Comparison of ENCODE assay signal across 12 cellular contexts in genomic region chr11:118306556-118306955, GRCh38. TPM values are rescaled to one million over a fixed set of nuclear protein-coding genes. Genes with fewer than 3 reads are reported as not detected.
DNase-seq lines count a peak whose midpoint lies in the region; ATAC-seq and TF ChIP-seq lines count a peak whose summit lies in the region.
"Had no signal": no experiment of that assay in that cellular context is flagged by ENCODE, and none has a peak within 500 bp of the region (broad histone marks: within the 10 kb centered on the region; RNA-seq: fewer than 3 reads in every experiment).

No MANE protein-coding gene starts in this region.

- H3K27ac Mint-ChIP-seq in activated naive CD4-positive, alpha-beta T cell treated with anti-CD3 and anti-CD28 coated beads for 36 hours, result peak overlapping the region; percentile 100
- H3K27ac Mint-ChIP-seq in natural killer cell treated with Interleukin-12 subunit alpha and Interleukin-12 subunit beta and Interleukin-15 and Interleukin-18, amount 100 ng/mL, for 72 hours, result peak overlapping the region; percentile 69 to 93
- H3K27ac Mint-ChIP-seq: WTC11 had no signal

- H3K9ac ChIP-seq in DND-41 (ENCODE audit: low read depth, low read length), result peak overlapping the region; percentile 80

- H2AFZ ChIP-seq in DND-41 (ENCODE audit: low read depth, low read length), result no peak overlapping the region

- H3K36me3 ChIP-seq in DND-41 (ENCODE audit: insufficient read depth, low read length), result peaks cover 53% of the 10 kb centered on the region

- DNase-seq in DND-41, result peak; percentile 23
- DNase-seq in activated CD4-positive, alpha-beta T cell treated with anti-CD3 and anti-CD28 coated beads for 1 hour, result peak; percentile 54
- DNase-seq in activated naive CD4-positive, alpha-beta T cell treated with anti-CD3 and anti-CD28 coated beads for 36 hours, result peak; percentile 68
- DNase-seq in natural killer cell treated with Interleukin-12 subunit alpha and Interleukin-12 subunit beta and Interleukin-15 and Interleukin-18, amount 100 ng/mL, for 72 hours (ENCODE audit: low spot score), result no peak
- DNase-seq in dorsolateral prefrontal cortex, result no peak
- DNase-seq in epidermal melanocyte (ENCODE audit: insufficient read length, low spot score), result no peak
- no peak for DNase-seq in cortex of kidney (lab: John Stamatoyannopoulos, UW)
- no peak for DNase-seq in KG1 (lab: John Stamatoyannopoulos, UW)

- H3K4me1 ChIP-seq in DND-41 (ENCODE audit: insufficient read depth, low read length), result peaks cover 90% of the 10 kb centered on the region

- CTCF ChIA-PET in activated naive CD4-positive, alpha-beta T cell treated with anti-CD3 and anti-CD28 coated beads for 36 hours (lab: Charles Lee), result interaction anchor here (0.6 to 11.5 kb wide), 7 partner anchors 11 to 559 kb away, joined by 3 to 110 read pairs (median 3); partner anchors contain the start of genes CD3D, CD3G and UBE4A

- H4K20me1 ChIP-seq in DND-41 (ENCODE audit: insufficient read depth, low read length), result no peaks in the 10 kb centered on the region

- ATAC-seq in DND-41 (ENCODE audit: insufficient read depth, low read depth), result no peak
- ATAC-seq in natural killer cell treated with Interleukin-12 subunit alpha and Interleukin-12 subunit beta and Interleukin-15 and Interleukin-18, amount 100 ng/mL, for 72 hours, result peak in 1 of 2 donors; percentile 26
- ATAC-seq: SK-N-SH treated with all-trans-retinoic acid at 6 μM for 48 hours, WTC11 had no signal

- peaks cover 79% of the 10 kb centered on the region for H3K4me1 Mint-ChIP-seq in activated naive CD4-positive, alpha-beta T cell treated with anti-CD3 and anti-CD28 coated beads for 36 hours (ENCODE audit: low read depth)
- peaks cover 24 to 51% of the 10 kb centered on the region in 2 donors for H3K4me1 Mint-ChIP-seq in natural killer cell treated with Interleukin-12 subunit alpha and Interleukin-12 subunit beta and Interleukin-15 and Interleukin-18, amount 100 ng/mL, for 72 hours (ENCODE audit: low read depth in 2 of 2)

- no peaks in the 10 kb centered on the region for H3K9me3 ChIP-seq in DND-41 (ENCODE audit: insufficient read depth, low read length, severe bottlenecking)

- peaks cover 95% of the 10 kb centered on the region for H3K79me2 ChIP-seq in DND-41 (ENCODE audit: insufficient read depth, low read length)

- no peaks in the 10 kb centered on the region for H3K27me3 Mint-ChIP-seq in activated naive CD4-positive, alpha-beta T cell treated with anti-CD3 and anti-CD28 coated beads for 36 hours (ENCODE audit: low read depth)
- H3K27me3 Mint-ChIP-seq in natural killer cell treated with Interleukin-12 subunit alpha and Interleukin-12 subunit beta and Interleukin-15 and Interleukin-18, amount 100 ng/mL, for 72 hours, result no peaks in the 10 kb centered on the region

- H3K4me3 ChIP-seq in DND-41 (ENCODE audit: low read depth in 1 of 2, low read length in 2 of 2) (peak overlapping the region in 1 of 2 experiments; percentile 64; a peak in 2 of 4 replicates), dorsolateral prefrontal cortex (no peak overlapping the region)

- intact Hi-C loops in activated naive CD4-positive, alpha-beta T cell treated with anti-CD3 and anti-CD28 coated beads for 36 hours (cut with micrococcal nuclease), result no loop called here
- intact Hi-C loops in dorsolateral prefrontal cortex (cut with DNase I), result no loop called here

- H3K36me3 Mint-ChIP-seq in activated naive CD4-positive, alpha-beta T cell treated with anti-CD3 and anti-CD28 coated beads for 36 hours (ENCODE audit: low read depth), result peaks cover 59% of the 10 kb centered on the region
- peaks cover 15% of the 10 kb centered on the region for H3K36me3 Mint-ChIP-seq in natural killer cell treated with Interleukin-12 subunit alpha and Interleukin-12 subunit beta and Interleukin-15 and Interleukin-18, amount 100 ng/mL, for 72 hours
- H3K36me3 Mint-ChIP-seq: WTC11 had no signal

- TF ChIP-seq CTCF in DND-41 (IDR thresholded peaks at IDR 0.05; ENCODE audit: borderline replicate concordance, extremely low read depth, low read length, poor library complexity, severe bottlenecking) (no peak), dorsolateral prefrontal cortex (IDR thresholded peaks at IDR 0.05 in 54 of 56, conservative IDR thresholded peaks at IDR 0.05 in 2 of 56; ENCODE audit: low read depth in 1 of 56, partially characterized antibody in 56 of 56) (no peak)

- H3K27ac ChIP-seq in DND-41 (ENCODE audit: low read length) (peak overlapping the region; percentile 97), dorsolateral prefrontal cortex (no peak overlapping the region)

- peak overlapping the region; percentile 60 for H3K4me2 ChIP-seq in DND-41 (ENCODE audit: insufficient read depth, low read length)

- no peaks in the 10 kb centered on the region for H3K9me3 Mint-ChIP-seq in activated naive CD4-positive, alpha-beta T cell treated with anti-CD3 and anti-CD28 coated beads for 36 hours
- no peaks in the 10 kb centered on the region for H3K9me3 Mint-ChIP-seq in natural killer cell treated with Interleukin-12 subunit alpha and Interleukin-12 subunit beta and Interleukin-15 and Interleukin-18, amount 100 ng/mL, for 72 hours

- no peaks in the 10 kb centered on the region for H3K27me3 ChIP-seq in DND-41 (ENCODE audit: insufficient read depth, low read length, poor library complexity)
- peaks cover 0 to 11% (median 0%) of the 10 kb centered on the region in 45 donors for H3K27me3 ChIP-seq in dorsolateral prefrontal cortex

- peak overlapping the region; percentile 98 for H3K4me3 Mint-ChIP-seq in activated naive CD4-positive, alpha-beta T cell treated with anti-CD3 and anti-CD28 coated beads for 36 hours
- H3K4me3 Mint-ChIP-seq in natural killer cell treated with Interleukin-12 subunit alpha and Interleukin-12 subunit beta and Interleukin-15 and Interleukin-18, amount 100 ng/mL, for 72 hours, result peak overlapping the region; percentile 50
- H3K4me3 Mint-ChIP-seq: WTC11 had no signal

RNA-seq across cellular contexts. Expression of gene CD3E, which starts 2.0 kb away (rescaled TPM):
- total RNA-seq in activated naive CD4-positive, alpha-beta T cell treated with anti-CD3 and anti-CD28 coated beads for 36 hours, result 100 to 1,000 TPM; 377 to 415 TPM
- total RNA-seq in natural killer cell treated with Interleukin-12 subunit alpha and Interleukin-12 subunit beta and Interleukin-15 and Interleukin-18, amount 100 ng/mL, for 72 hours, result 100 to 1,000 TPM in 1 of 2 donors, 10 to 100 TPM in 1; 25.7 to 148 TPM
- total RNA-seq in dorsolateral prefrontal cortex, result 1 to 10 TPM in 6 of 120 experiments, under 1 TPM in 38, not detected in 76; 0.28 to 3.6 (median 0.60) TPM
- total RNA-seq: astrocyte, frontal cortex had no signal

RNA-seq across cellular contexts. Expression of gene CD3D, which starts 35.9 kb away (rescaled TPM):
- 100 to 1,000 TPM; 259 to 285 TPM for total RNA-seq in activated naive CD4-positive, alpha-beta T cell treated with anti-CD3 and anti-CD28 coated beads for 36 hours
- 100 to 1,000 TPM in 1 of 2 donors, 10 to 100 TPM in 1; 30.5 to 161 TPM for total RNA-seq in natural killer cell treated with Interleukin-12 subunit alpha and Interleukin-12 subunit beta and Interleukin-15 and Interleukin-18, amount 100 ng/mL, for 72 hours
- 1 to 10 TPM in 9 of 120 experiments, not detected in 111; 1.3 to 2.7 (median 1.7) TPM for total RNA-seq in dorsolateral prefrontal cortex
- total RNA-seq: frontal cortex had no signal

RNA-seq across cellular contexts. Expression of gene CD3G, which starts 37.6 kb away (rescaled TPM):
- 100 to 1,000 TPM; 103 to 106 TPM for total RNA-seq in activated naive CD4-positive, alpha-beta T cell treated with anti-CD3 and anti-CD28 coated beads for 36 hours
- 10 to 100 TPM in 1 of 2 donors, 1 to 10 TPM in 1; 7.1 to 49.4 TPM for total RNA-seq in natural killer cell treated with Interleukin-12 subunit alpha and Interleukin-12 subunit beta and Interleukin-15 and Interleukin-18, amount 100 ng/mL, for 72 hours
- total RNA-seq in dorsolateral prefrontal cortex, result 1 to 10 TPM in 2 of 120 experiments, under 1 TPM in 11, not detected in 107; 0.19 to 1.4 (median 0.53) TPM
- total RNA-seq: astrocyte, frontal cortex had no signal

RNA-seq across cellular contexts. Expression of gene MPZL2, which starts 42.5 kb away (rescaled TPM):
- total RNA-seq in activated naive CD4-positive, alpha-beta T cell treated with anti-CD3 and anti-CD28 coated beads for 36 hours, result 10 to 100 TPM; 25.3 to 28.4 TPM
- total RNA-seq in natural killer cell treated with Interleukin-12 subunit alpha and Interleukin-12 subunit beta and Interleukin-15 and Interleukin-18, amount 100 ng/mL, for 72 hours, result under 1 TPM in 1 of 2 donors, not detected in 1; 0.45 TPM
- total RNA-seq in dorsolateral prefrontal cortex, result 10 to 100 TPM in 11 of 120 experiments, 1 to 10 TPM in 98, under 1 TPM in 10, not detected in 1; 0.48 to 22.0 (median 4.5) TPM

RNA-seq across cellular contexts. Expression of gene UBE4A, which starts 52.8 kb away (rescaled TPM):
- 10 to 100 TPM; 35.3 to 35.7 TPM for total RNA-seq in activated naive CD4-positive, alpha-beta T cell treated with anti-CD3 and anti-CD28 coated beads for 36 hours
- 10 to 100 TPM; 45.0 to 58.8 TPM for total RNA-seq in natural killer cell treated with Interleukin-12 subunit alpha and Interleukin-12 subunit beta and Interleukin-15 and Interleukin-18, amount 100 ng/mL, for 72 hours
- total RNA-seq in dorsolateral prefrontal cortex, result 10 to 100 TPM; 41.4 to 68.0 (median 57.4) TPM

Comparison
In these comparisons a context has a peak if more than half of its experiments do, and no peak if none do; other contexts are left out.
1. DNase-seq: peak in DND-41 (single experiment), activated CD4-positive, alpha-beta T cell treated with anti-CD3 and anti-CD28 coated beads for 1 hour (single experiment) and activated naive CD4-positive, alpha-beta T cell treated with anti-CD3 and anti-CD28 coated beads for 36 hours (single experiment); none in natural killer cell treated with Interleukin-12 subunit alpha and Interleukin-12 subunit beta and Interleukin-15 and Interleukin-18, amount 100 ng/mL, for 72 hours (single experiment), dorsolateral prefrontal cortex (0 of 10), epidermal melanocyte (single experiment), cortex of kidney (single experiment) and KG1 (single experiment).
2. RNA of gene CD3E, which starts 2.0 kb away (total RNA-seq): 377 to 415 TPM in activated naive CD4-positive, alpha-beta T cell treated with anti-CD3 and anti-CD28 coated beads for 36 hours and 25.7 to 148 TPM in natural killer cell treated with Interleukin-12 subunit alpha and Interleukin-12 subunit beta and Interleukin-15 and Interleukin-18, amount 100 ng/mL, for 72 hours; 0.28 to 3.6 TPM in dorsolateral prefrontal cortex; every median in the first group is over 4 times any median in the second.
3. RNA of gene CD3D, which starts 35.9 kb away (total RNA-seq): 259 to 285 TPM in activated naive CD4-positive, alpha-beta T cell treated with anti-CD3 and anti-CD28 coated beads for 36 hours and 30.5 to 161 TPM in natural killer cell treated with Interleukin-12 subunit alpha and Interleukin-12 subunit beta and Interleukin-15 and Interleukin-18, amount 100 ng/mL, for 72 hours; 1.3 to 2.7 TPM in dorsolateral prefrontal cortex; every median in the first group is over 4 times any median in the second.